Comparison of ENCODE assay signal across 25 cellular contexts in the genomic region with DNA sequence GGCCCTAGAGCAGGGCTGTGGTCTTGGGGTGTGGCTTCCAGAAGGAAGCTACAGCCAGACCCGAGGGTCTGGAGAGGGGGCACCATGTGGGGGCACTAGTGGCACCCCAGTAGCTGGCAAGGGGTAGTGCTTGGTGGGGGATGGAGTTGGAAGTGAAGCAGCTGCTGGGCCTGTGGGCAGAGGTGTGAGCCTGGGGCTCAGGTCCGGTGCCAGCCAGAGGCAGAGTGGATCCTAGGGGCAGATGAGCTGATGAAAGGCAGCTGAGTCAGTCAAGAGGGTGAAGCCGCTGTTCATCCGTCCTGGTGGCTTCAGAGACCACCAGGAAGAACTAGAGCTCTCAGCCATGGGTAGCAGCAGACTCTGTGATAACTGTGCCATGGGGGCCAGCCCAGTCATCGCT.
"Had no signal": no experiment of that assay in that cellular context is flagged by ENCODE, and none has a peak within 500 bp of the region (broad histone marks: within the 10 kb centered on the region; RNA-seq: fewer than 3 reads in every experiment).

No MANE protein-coding gene starts in this region.

- H3K4me3 Mint-ChIP-seq: activated CD8-positive, alpha-beta T cell treated with anti-CD3 and anti-CD28 coated beads for 36 hours; activated naive CD4-positive, alpha-beta T cell treated with anti-CD3 and anti-CD28 coated beads for 36 hours; activated naive CD8-positive, alpha-beta T cell; activated T-cell treated with anti-CD3 and anti-CD28 coated beads, Interleukin-2, amount 50 U/mL, for 24 hours; activated T-helper 1 cell treated with anti-CD3 and anti-CD28 coated beads, Interleukin-12 subunit alpha, Interleukin-12 subunit beta, Interleukin-2, Interleukin-4 antibody, amounts not matched to agents 30 ng/mL and 10 ng/mL and 1 ng/mL, durations not matched to agents 14 hours and 24 hours and 36 hours; T-helper 17 cell had no signal

- H3K36me3 ChIP-seq: brain microvascular endothelial cell, cardiac muscle cell, Peyer's patch, SJCRH30 had no signal

- H3K27me3 Mint-ChIP-seq: activated CD8-positive, alpha-beta T cell treated with anti-CD3 and anti-CD28 coated beads for 36 hours; activated naive CD8-positive, alpha-beta T cell had no signal

- H3K36me3 Mint-ChIP-seq: activated naive CD8-positive, alpha-beta T cell had no signal

- H3K9me3 ChIP-seq: Peyer's patch, SJCRH30, SK-N-SH had no signal

- H3K4me2 ChIP-seq: SK-N-SH had no signal

- H3K4me1 ChIP-seq: SJCRH30 had no signal

- H3K4me3 ChIP-seq: cardiac muscle cell, Peyer's patch, SJCRH30 had no signal

- DNase-seq: activated CD4-positive, alpha-beta T cell treated with anti-CD3 and anti-CD28 coated beads for 4 hours; activated CD8-positive, alpha-beta T cell treated with anti-CD3 and anti-CD28 coated beads for 36 hours; activated gamma-delta T cell; activated naive CD4-positive, alpha-beta T cell treated with anti-CD3 and anti-CD28 coated beads for 36 hours; amygdala; brain microvascular endothelial cell; Karpas-422; MM.1S; NCI-H1105; NCI-H1436 treated with DMSO at 0.1 percent for 48 hours; NCI-H187; NCI-H2081; NCI-H446; SJCRH30; SK-N-SH; T-helper 17 cell; T1000 had no signal

- FAIRE-seq: TTC549 had no signal

- H3K27ac ChIP-seq: brain microvascular endothelial cell, cardiac muscle cell, Peyer's patch, RWPE1, SJCRH30, VCaP had no signal

- H3K27me3 ChIP-seq: brain microvascular endothelial cell, cardiac muscle cell, Peyer's patch, SJCRH30 had no signal

- H3K9ac ChIP-seq: SK-N-SH had no signal

- H3K27ac Mint-ChIP-seq: activated CD8-positive, alpha-beta T cell treated with anti-CD3 and anti-CD28 coated beads for 36 hours; activated naive CD4-positive, alpha-beta T cell treated with anti-CD3 and anti-CD28 coated beads for 36 hours; activated naive CD8-positive, alpha-beta T cell; activated T-cell treated with anti-CD3 and anti-CD28 coated beads, Interleukin-2, amount 50 U/mL, for 24 hours; activated T-helper 1 cell treated with anti-CD3 and anti-CD28 coated beads, Interleukin-12 subunit alpha, Interleukin-12 subunit beta, Interleukin-2, Interleukin-4 antibody, amounts not matched to agents 30 ng/mL and 10 ng/mL and 1 ng/mL, durations not matched to agents 14 hours and 24 hours and 36 hours; T-helper 17 cell had no signal

- ATAC-seq: activated CD8-positive, alpha-beta T cell treated with anti-CD3 and anti-CD28 coated beads for 36 hours; T-helper 17 cell had no signal

- H3K9me3 Mint-ChIP-seq: activated CD8-positive, alpha-beta T cell treated with anti-CD3 and anti-CD28 coated beads for 36 hours; activated naive CD4-positive, alpha-beta T cell treated with anti-CD3 and anti-CD28 coated beads for 36 hours; activated T-cell treated with anti-CD3 and anti-CD28 coated beads, Interleukin-2, amount 50 U/mL, for 24 hours; activated T-helper 1 cell treated with anti-CD3 and anti-CD28 coated beads, Interleukin-12 subunit alpha, Interleukin-12 subunit beta, Interleukin-2, Interleukin-4 antibody, amounts not matched to agents 30 ng/mL and 10 ng/mL and 1 ng/mL, durations not matched to agents 14 hours and 24 hours and 36 hours had no signal
